8 cellular contexts compared by ENCODE assay signal in genomic region chr9:29211681-29212589, GRCh38. TPM values are rescaled to one million over a fixed set of nuclear protein-coding genes. Genes with fewer than 3 reads are reported as not detected.
DNase-seq lines count a peak whose midpoint lies in the region; TF ChIP-seq lines count a peak whose summit lies in the region.

No MANE protein-coding gene starts in this region.

- H3K36me3 Mint-ChIP-seq in HFFc6 (ENCODE audit: low read depth), result no peaks in the 10 kb centered on the region

- peaks cover 8% of the 10 kb centered on the region for H3K9me3 Mint-ChIP-seq in HFFc6

- peak; percentile 60 for TF ChIP-seq CTCF in HFFc6 (IDR thresholded peaks at IDR 0.05)

- no peak overlapping the region for H3K27ac Mint-ChIP-seq in HFFc6

- no peaks in the 10 kb centered on the region for H3K4me1 Mint-ChIP-seq in HFFc6 (ENCODE audit: low read depth)

- H3K27me3 Mint-ChIP-seq in HFFc6 (ENCODE audit: insufficient read depth), result peaks cover 17% of the 10 kb centered on the region

- peak overlapping the region; percentile 62; the same call in 1 of the 2 replicates for H3K4me3 Mint-ChIP-seq in HFFc6

- peak; percentile 70 for DNase-seq in NCI-H1436 (lab: John Stamatoyannopoulos, UW)
- no peak for DNase-seq in NCI-H1436 treated with DMSO at 0.1 percent for 48 hours (lab: John Stamatoyannopoulos, UW)
- no peak for DNase-seq in HFFc6
- peak; percentile 83 for DNase-seq in NCI-H1105 (lab: John Stamatoyannopoulos, UW)
- peak; percentile 1 for DNase-seq in activated T-cell treated with anti-CD3 and anti-CD28 coated beads for 1 hour (ENCODE audit: low read depth)
- DNase-seq in glomerular visceral epithelial cell (ENCODE audit: extremely low spot score), result peak; percentile 85
- peak in 31 of 56 donors; percentile 12 to 65 (median 34) for DNase-seq in nucleus accumbens (lab: John Stamatoyannopoulos, UW)
- no peak for DNase-seq in G401 (ENCODE audit: low spot score)

- in situ Hi-C loops in G401 (cut with HindIII; ENCODE audit: low sequenced_read_pairs), result no loop called here

RNA-seq across cellular contexts. Expression of gene LINGO2, which starts 1.5 kb away (rescaled TPM):
- total RNA-seq in HFFc6 (2021; fragmentation: NEBNext Ultra II Directional; extraction: Animal tissue kit (Norgen Biotek cat#: 25700)), result not detected
- not detected in 2 replicates for total RNA-seq in G401 (2014; rRNA removed; shearing (Covaris generic))

Comparison
In these comparisons a context has a peak if more than half of its experiments do, and no peak if none do; other contexts are left out.
1. DNase-seq: peak in NCI-H1436 (single experiment), NCI-H1105 (single experiment), activated T-cell treated with anti-CD3 and anti-CD28 coated beads for 1 hour (single experiment), glomerular visceral epithelial cell (single experiment) and nucleus accumbens (31 of 56); none in NCI-H1436 treated with DMSO at 0.1 percent for 48 hours (single experiment), HFFc6 (single experiment) and G401 (single experiment).